ENCODE assay signal across 8 cellular contexts in genomic region chr11:58524232-58525036, GRCh38. TPM values are rescaled to one million over a fixed set of nuclear protein-coding genes. Genes with fewer than 3 reads are reported as not detected.
DNase-seq lines count a peak whose midpoint lies in the region; TF ChIP-seq lines count a peak whose summit lies in the region.

No MANE protein-coding gene starts in this region.

- H3K27ac ChIP-seq in KOPT-K1 (ENCODE audit: low read depth, low read length, poor library complexity, severe bottlenecking) (peak overlapping the region; percentile 41), adrenal gland (peak overlapping the region in 1 of 5 donors; percentile 3), right atrium auricular region (no peak overlapping the region)

- WGBS in adrenal gland, 4 donors: 18 to 23% (median 19%) methylated on average over 7 of the region's 7 CpGs

- H3K9me3 ChIP-seq in KOPT-K1 (ENCODE audit: insufficient read depth, low read length, poor library complexity, severe bottlenecking): no peaks in the 10 kb centered on the region
- H3K9me3 ChIP-seq in adrenal gland (replicated peaks in 1 of 3): no peaks in the 10 kb centered on the region
- no peaks in the 10 kb centered on the region for H3K9me3 ChIP-seq in right atrium auricular region

- H3K27me3 ChIP-seq in H7 (ENCODE audit: control insufficient read depth, insufficient read depth, low read length): no peaks in the 10 kb centered on the region
- H3K27me3 ChIP-seq in adrenal gland: no peaks in the 10 kb centered on the region
- H3K27me3 ChIP-seq in right atrium auricular region: no peaks in the 10 kb centered on the region

- DNase-seq in NCI-H1417 (lab: John Stamatoyannopoulos, UW) (peak; percentile 35 to 77 (median 52)), NCI-H1417 treated with DMSO at 0.1 percent for 48 hours (lab: John Stamatoyannopoulos, UW) (no peak), H7 (peak; percentile 59), SIG-M5 (lab: John Stamatoyannopoulos, UW) (peak; percentile 14), adrenal gland (peak; percentile 50 to 81 (median 65)), right atrium auricular region (ENCODE audit: low spot score) (peak; percentile 80), putamen (ENCODE audit: low spot score) (peak; percentile 64)

- no peak overlapping the region for H3K4me3 ChIP-seq in H7 (ENCODE audit: insufficient read depth, low read depth, low read length)
- peak overlapping the region in 1 of 4 donors; percentile 23 for H3K4me3 ChIP-seq in adrenal gland
- H3K4me3 ChIP-seq in right atrium auricular region: peak overlapping the region in 1 of 2 donors; percentile 7

- intact Hi-C loops in adrenal gland (cut with DNase I): no loop called here

- peak; percentile 46 to 69 (median 66) for TF ChIP-seq CTCF in adrenal gland (IDR thresholded peaks at IDR 0.05)
- TF ChIP-seq CTCF in right atrium auricular region (IDR thresholded peaks at IDR 0.05): peak in 1 of 2 donors; percentile 75

- H3K4me1 ChIP-seq in adrenal gland (replicated peaks in 1 of 2) (peaks cover 0 to 7% of the 10 kb centered on the region in 2 donors), right atrium auricular region (no peaks in the 10 kb centered on the region)

- H3K36me3 ChIP-seq in H7 (replicated peaks; ENCODE audit: control insufficient read depth, insufficient read depth, low read length): no peaks in the 10 kb centered on the region; the same call in 1 of the 2 replicates
- peaks cover 40% of the 10 kb centered on the region for H3K36me3 ChIP-seq in KOPT-K1 (ENCODE audit: insufficient read depth, low read length)
- H3K36me3 ChIP-seq in adrenal gland (replicated peaks in 1 of 2): peaks cover 0 to 10% of the 10 kb centered on the region in 2 donors
- no peaks in the 10 kb centered on the region for H3K36me3 ChIP-seq in right atrium auricular region

- no peak for TF ChIP-seq POLR2A in adrenal gland (IDR thresholded peaks at IDR 0.05)

RNA-seq across cellular contexts. Expression of gene OR5B21, which starts 16.5 kb away (rescaled TPM):
- not detected in 2 replicates for total RNA-seq in H7 (2014; rRNA removed; shearing (Covaris generic))
- not detected for total RNA-seq in adrenal gland
- polyA plus RNA-seq in adrenal gland: not detected
- total RNA-seq in right atrium auricular region: not detected

RNA-seq across cellular contexts. Expression of gene LPXN, which starts 51.2 kb away (rescaled TPM):
- total RNA-seq in H7 (2014; rRNA removed; shearing (Covaris generic)): 2.2 and 2.8 TPM in 2 replicates
- total RNA-seq in adrenal gland (10 to 100 TPM in 4 of 8 donors, 1 to 10 TPM in 4; 3.1 to 15.1 (median 10.2) TPM), right atrium auricular region (1 to 10 TPM; 2.8 to 5.5 TPM)
- 10 to 100 TPM in 2 of 3 donors, 1 to 10 TPM in 1; 9.5 to 24.5 (median 11.3) TPM for polyA plus RNA-seq in adrenal gland

RNA-seq across cellular contexts. Expression of gene ZFP91, which starts 54.4 kb away (rescaled TPM):
- 20.5 and 28.3 TPM in 2 replicates for total RNA-seq in H7 (2014; rRNA removed; shearing (Covaris generic))
- total RNA-seq in adrenal gland: 10 to 100 TPM; 39.4 to 54.2 (median 49.5) TPM
- polyA plus RNA-seq in adrenal gland: 10 to 100 TPM in 2 of 3 donors, 1 to 10 TPM in 1; 6.6 to 58.1 (median 13.8) TPM
- 10 to 100 TPM; 50.5 to 52.4 TPM for total RNA-seq in right atrium auricular region
